11 cellular contexts compared by ENCODE assay signal in genomic region chr3:125511420-125512094, GRCh38.
A peak's percentile ranks its signal among the peaks of the same experiment; 100 is the strongest.
DNase-seq lines count a peak whose midpoint lies in the region; ATAC-seq and TF ChIP-seq lines count a peak whose summit lies in the region.
"Had no signal": no experiment of that assay in that cellular context is flagged by ENCODE, and none has a peak within 500 bp of the region (broad histone marks: within the 10 kb centered on the region; RNA-seq: fewer than 3 reads in every experiment).

No MANE protein-coding gene starts in this region.

- peak; percentile 46 for ATAC-seq in GM21390 (IDR thresholded peaks at IDR 0.05; ENCODE audit: unreplicated experiment)
- peak; percentile 71 for ATAC-seq in SK-N-SH treated with all-trans-retinoic acid at 6 μM for 48 hours

- no peak overlapping the region for H3K4me3 ChIP-seq in AG10803 (ENCODE audit: low read length)
- H3K4me3 ChIP-seq in choroid plexus epithelial cell (ENCODE audit: low read depth, low read length), result no peak overlapping the region
- H3K4me3 ChIP-seq: neural progenitor cell had no signal

- DNase-seq in AG10803 (ENCODE audit: low read depth) (peak; percentile 1), choroid plexus epithelial cell (ENCODE audit: low read depth) (peak; percentile 4), EL (no peak), SHP77 (lab: John Stamatoyannopoulos, UW) (no peak), DMS 273 (lab: John Stamatoyannopoulos, UW; ENCODE audit: unreplicated experiment) (no peak), C1 segment of cervical spinal cord (lab: John Stamatoyannopoulos, UW) (no peak)
- DNase-seq: activated gamma-delta T cell treated with Interleukin-2 at 50 U/mL for 16 hours, kidney glomerular epithelial cell had no signal

- no peak for TF ChIP-seq CTCF in AG10803 (conservative IDR thresholded peaks at IDR 0.05; ENCODE audit: low read length)
- TF ChIP-seq CTCF in choroid plexus epithelial cell (conservative IDR thresholded peaks at IDR 0.05; ENCODE audit: low read depth, low read length), result no peak

TF ChIP-seq in SK-N-SH treated with all-trans-retinoic acid at 6 μM for 48 hours, 23 proteins besides CTCF, POLR2A, EP300 and RAD21:
- TF ChIP-seq RARB (CRISPR knock-in tag; IDR thresholded peaks at IDR 0.05), result no peak
- TF ChIP-seq CSRNP3 (CRISPR knock-in tag; IDR thresholded peaks at IDR 0.05), result no peak
- TF ChIP-seq ZC3H10 (CRISPR knock-in tag; IDR thresholded peaks at IDR 0.05), result no peak
- TF ChIP-seq ZNF70 (CRISPR knock-in tag; IDR thresholded peaks at IDR 0.05), result no peak
- no peak for TF ChIP-seq ZNF565 (CRISPR knock-in tag; conservative IDR thresholded peaks at IDR 0.05; ENCODE audit: low read depth)
- no peak for TF ChIP-seq TSHZ2 (CRISPR knock-in tag; IDR thresholded peaks at IDR 0.05)
- no peak for TF ChIP-seq SNAI2 (CRISPR knock-in tag; IDR thresholded peaks at IDR 0.05)
- no peak for TF ChIP-seq CSDC2 (CRISPR knock-in tag; IDR thresholded peaks at IDR 0.05)
- no peak for TF ChIP-seq CREB5 (CRISPR knock-in tag; IDR thresholded peaks at IDR 0.05; ENCODE audit: low read depth)
- TF ChIP-seq POU6F1 (CRISPR knock-in tag; IDR thresholded peaks at IDR 0.05; ENCODE audit: borderline replicate concordance, low read depth), result no peak
- no peak for TF ChIP-seq ESRRG (CRISPR knock-in tag; IDR thresholded peaks at IDR 0.05)
- no peak for TF ChIP-seq BACH2 (CRISPR knock-in tag; IDR thresholded peaks at IDR 0.05; ENCODE audit: borderline replicate concordance)
TF ChIP-seq in SK-N-SH treated with all-trans-retinoic acid at 6 μM for 48 hours: peak in this region for 0.

Comparison
In these comparisons a context has a peak if more than half of its experiments do, and no peak if none do; other contexts are left out.
1. DNase-seq: peak in AG10803 (single experiment) and choroid plexus epithelial cell (single experiment); none in EL (single experiment), SHP77 (0 of 2), DMS 273 (single experiment) and C1 segment of cervical spinal cord (0 of 14).